16 cellular contexts compared by ENCODE assay signal in the genomic region with DNA sequence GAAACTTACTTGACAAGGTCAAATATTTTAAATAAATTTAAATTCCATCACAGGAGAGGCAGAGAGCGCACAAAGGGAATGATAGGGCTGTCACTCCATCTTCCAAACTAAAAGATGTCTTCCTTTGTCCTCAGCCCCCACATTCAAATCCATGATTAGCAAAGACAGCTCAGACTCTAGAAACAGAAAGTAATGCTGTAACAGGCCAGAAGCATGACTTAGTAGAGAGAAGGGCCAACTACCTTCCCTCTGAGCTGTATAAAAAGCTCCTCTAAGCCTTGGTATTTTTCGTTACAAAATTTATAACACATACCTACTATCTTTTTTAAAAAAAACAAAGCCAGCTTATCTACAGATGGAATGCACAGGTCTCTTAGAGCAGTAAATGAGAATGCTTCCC.
DNase-seq lines count a peak whose midpoint lies in the region; ATAC-seq and TF ChIP-seq lines count a peak whose summit lies in the region.
"Had no signal": no experiment of that assay in that cellular context is flagged by ENCODE, and none has a peak within 500 bp of the region (broad histone marks: within the 10 kb centered on the region; RNA-seq: fewer than 3 reads in every experiment).

No MANE protein-coding gene starts in this region.

- H2BK12ac ChIP-seq in neuronal stem cell (ENCODE audit: low read length): no peak overlapping the region

- no peak overlapping the region for H3K9ac ChIP-seq in GM23248
- no peak overlapping the region for H3K9ac ChIP-seq in SK-N-SH
- H3K9ac ChIP-seq in neuronal stem cell (ENCODE audit: low read depth, low read length, poor library complexity): no peak overlapping the region
- H3K9ac ChIP-seq: BLaER1 treated with 17β-estradiol and CSF1 and Interleukin-3, amounts not matched to agents 10 nM and 100 nM had no signal

- H2AK5ac ChIP-seq in neuronal stem cell (ENCODE audit: low read depth, low read length): no peak overlapping the region

- no peaks in the 10 kb centered on the region for H3K9me3 ChIP-seq in GM23248 (ENCODE audit: low read depth)
- no peaks in the 10 kb centered on the region for H3K9me3 ChIP-seq in SK-N-SH
- peaks cover 0 to 9% of the 10 kb centered on the region in 2 donors for H3K9me3 ChIP-seq in neuronal stem cell (replicated peaks in 1 of 2; ENCODE audit: control insufficient read depth in 2 of 2, insufficient read depth in 1 of 2, low read depth in 1 of 2, low read length in 2 of 2)
- H3K9me3 ChIP-seq in Peyer's patch: no peaks in the 10 kb centered on the region
- H3K9me3 ChIP-seq: BLaER1 treated with 17β-estradiol and CSF1 and Interleukin-3, amounts not matched to agents 10 nM and 100 nM; HAP-1 had no signal

- H3K4ac ChIP-seq in neuronal stem cell (ENCODE audit: low read length): no peak overlapping the region

- no peaks in the 10 kb centered on the region for H3K27me3 Mint-ChIP-seq in brain
- H3K27me3 Mint-ChIP-seq: CD4-positive, alpha-beta T cell had no signal

- no peak overlapping the region for H2BK15ac ChIP-seq in neuronal stem cell (ENCODE audit: low read length)

- H3K79me1 ChIP-seq in neuronal stem cell (ENCODE audit: low read depth, low read length): no peaks in the 10 kb centered on the region

- no peak overlapping the region for H2BK5ac ChIP-seq in neuronal stem cell (ENCODE audit: low read length)

- H3K4me2 ChIP-seq in GM23248 (ENCODE audit: unreplicated experiment): no peak overlapping the region
- H3K4me2 ChIP-seq in SK-N-SH: no peak overlapping the region; the same call in 1 of the 2 replicates
- H3K4me2 ChIP-seq in neuronal stem cell (ENCODE audit: insufficient read depth, low read length, poor library complexity, severe bottlenecking): no peak overlapping the region
- H3K4me2 ChIP-seq: BLaER1 treated with 17β-estradiol and CSF1 and Interleukin-3, amounts not matched to agents 10 nM and 100 nM had no signal

- no peaks in the 10 kb centered on the region for H3K4me1 ChIP-seq in GM23248 (ENCODE audit: insufficient read depth)
- no peaks in the 10 kb centered on the region; a peak in 1 of 4 replicates for H3K4me1 ChIP-seq in SK-N-SH (ENCODE audit: control insufficient read depth in 1 of 2, insufficient read depth in 2 of 2, low read depth in 1 of 2, low read length in 1 of 2)
- peaks cover 2 to 4% of the 10 kb centered on the region in 2 donors for H3K4me1 ChIP-seq in neuronal stem cell (ENCODE audit: control insufficient read depth in 2 of 2, insufficient read depth in 1 of 2, low read depth in 1 of 2, low read length in 2 of 2)
- H3K4me1 ChIP-seq in Peyer's patch: no peaks in the 10 kb centered on the region
- H3K4me1 ChIP-seq: BLaER1 treated with 17β-estradiol and CSF1 and Interleukin-3, amounts not matched to agents 10 nM and 100 nM; HAP-1 had no signal

- no peaks in the 10 kb centered on the region for H3K79me2 ChIP-seq in GM23248 (ENCODE audit: insufficient read depth)
- H3K79me2 ChIP-seq in SK-N-SH (ENCODE audit: insufficient read depth): no peaks in the 10 kb centered on the region

- in situ Hi-C loops in GM23248 (cut with MboI): no loop called here

- no peak for TF ChIP-seq POLR2A in Peyer's patch (IDR thresholded peaks at IDR 0.05)

- H3K23ac ChIP-seq in neuronal stem cell (ENCODE audit: low read depth, low read length, poor library complexity): no peak overlapping the region

- H3K4me3 ChIP-seq in GM23248 (no peak overlapping the region), SK-N-SH (ENCODE audit: low read depth in 2 of 2, low read length in 1 of 2) (no peak overlapping the region; a peak in 1 of 4 replicates), neuronal stem cell (ENCODE audit: low read length in 2 of 2) (no peak overlapping the region), Peyer's patch (no peak overlapping the region)
- H3K4me3 ChIP-seq: BLaER1 treated with 17β-estradiol and CSF1 and Interleukin-3, amounts not matched to agents 10 nM and 100 nM; HAP-1 had no signal

- POLR2A ChIA-PET in SK-N-SH (lab: Yijun Ruan, JAX): no interaction called here

- H3K27ac ChIP-seq in GM23248 (no peak overlapping the region), SK-N-SH (ENCODE audit: low read depth in 2 of 2, low read length in 1 of 2) (no peak overlapping the region; a peak in 1 of 4 replicates), neuronal stem cell (replicated peaks; ENCODE audit: low read length) (peak overlapping the region; percentile 45), Peyer's patch (no peak overlapping the region)
- H3K27ac ChIP-seq: BLaER1 treated with 17β-estradiol and CSF1 and Interleukin-3, amounts not matched to agents 10 nM and 100 nM had no signal

- no peak overlapping the region for H3K14ac ChIP-seq in neuronal stem cell (ENCODE audit: low read length)

- no peak for TF ChIP-seq RAD21 in SK-N-SH (IDR thresholded peaks at IDR 0.05; ENCODE audit: low read length)

- 78 to 86% methylated on average over 2 of the region's 2 CpGs for WGBS in GM23248 (ENCODE audit: low coverage in 1 of 2, low lambda C conversion rate in 2 of 2, missing lambda C conversion rate in 2 of 2), 2 experiments
- WGBS in SK-N-SH (ENCODE audit: low lambda C conversion rate): 75% methylated on average over 2 of the region's 2 CpGs
- no CpG with 5 or more reads among the region's 2 CpGs for WGBS in neuronal stem cell (ENCODE audit: extremely low coverage in 2 of 2, insufficient read length in 2 of 2, insufficient replicate concordance in 1 of 2), 2 donors

- no peaks in the 10 kb centered on the region for H3K9me2 ChIP-seq in GM23248 (ENCODE audit: insufficient read depth)
- H3K9me2 ChIP-seq in SK-N-SH: no peaks in the 10 kb centered on the region

- H3K4me1 Mint-ChIP-seq in brain: peaks cover 20% of the 10 kb centered on the region

- peaks cover 46% of the 10 kb centered on the region for H3K36me3 Mint-ChIP-seq in brain

- H3K36me3 ChIP-seq in GM23248 (ENCODE audit: low read depth) (no peaks in the 10 kb centered on the region), SK-N-SH (replicated peaks in 1 of 2; ENCODE audit: control insufficient read depth in 1 of 2, insufficient read depth in 2 of 2, low read length in 1 of 2) (peaks cover 5% of the 10 kb centered on the region in 2 experiments), neuronal stem cell (replicated peaks in 1 of 2; ENCODE audit: control insufficient read depth in 2 of 2, insufficient read depth in 2 of 2, low read length in 2 of 2) (peaks cover 0 to 92% of the 10 kb centered on the region in 2 donors), Peyer's patch (no peaks in the 10 kb centered on the region)
- H3K36me3 ChIP-seq: BLaER1 treated with 17β-estradiol and CSF1 and Interleukin-3, amounts not matched to agents 10 nM and 100 nM; HAP-1 had no signal

- no peak overlapping the region for H3K4me3 Mint-ChIP-seq in brain
- H3K4me3 Mint-ChIP-seq: CD4-positive, alpha-beta T cell had no signal

- ATAC-seq in HG03196 (IDR thresholded peaks at IDR 0.05; ENCODE audit: unreplicated experiment): no peak
- ATAC-seq: HepG2 had no signal

- H3K27me3 ChIP-seq in GM23248 (replicated peaks; ENCODE audit: insufficient read depth) (no peaks in the 10 kb centered on the region), SK-N-SH (ENCODE audit: insufficient read depth) (no peaks in the 10 kb centered on the region), neuronal stem cell (ENCODE audit: control insufficient read depth in 3 of 3, insufficient read depth in 3 of 3, low read depth in 1 of 3, low read length in 3 of 3) (no peaks in the 10 kb centered on the region), Peyer's patch (no peaks in the 10 kb centered on the region)
- H3K27me3 ChIP-seq: BLaER1 treated with 17β-estradiol and CSF1 and Interleukin-3, amounts not matched to agents 10 nM and 100 nM had no signal

- DNase-seq in GM23248 (peak; percentile 10), SK-N-SH (no peak), neuronal stem cell (ENCODE audit: low spot score) (no peak), Kasumi-1 (lab: John Stamatoyannopoulos, UW) (no peak), NOMO-1 treated with DMSO at 0.1 percent for 48 hours (lab: John Stamatoyannopoulos, UW; ENCODE audit: unreplicated experiment) (no peak), Peyer's patch (no peak)
- DNase-seq: 8988T; CD4-positive, alpha-beta T cell; DMS79 treated with DMSO at 0.1 percent for 48 hours; EL; GOT3 had no signal

- H4K20me1 ChIP-seq in GM23248 (ENCODE audit: insufficient read depth): no peaks in the 10 kb centered on the region
- H4K20me1 ChIP-seq in SK-N-SH (ENCODE audit: insufficient read depth): no peaks in the 10 kb centered on the region
- H4K20me1 ChIP-seq: BLaER1 treated with 17β-estradiol and CSF1 and Interleukin-3, amounts not matched to agents 10 nM and 100 nM had no signal

- H2AFZ ChIP-seq in GM23248: peak overlapping the region; percentile 53
- peak overlapping the region; percentile 62; the same call in 1 of the 2 replicates for H2AFZ ChIP-seq in SK-N-SH (ENCODE audit: low read depth)
- H2AFZ ChIP-seq in neuronal stem cell (ENCODE audit: low read length): no peak overlapping the region

- TF ChIP-seq CTCF in SK-N-SH (IDR thresholded peaks at IDR 0.05): no peak
- no peak for TF ChIP-seq CTCF in brain (conservative IDR thresholded peaks at IDR 0.05)
- TF ChIP-seq CTCF in Peyer's patch (IDR thresholded peaks at IDR 0.05): no peak

- H3F3A ChIP-seq in GM23248 (ENCODE audit: insufficient read depth) (no peaks in the 10 kb centered on the region), SK-N-SH (replicated peaks; ENCODE audit: insufficient read depth) (no peaks in the 10 kb centered on the region)

- no peak overlapping the region for H4K8ac ChIP-seq in neuronal stem cell (ENCODE audit: low read depth, low read length)

- H4K91ac ChIP-seq in neuronal stem cell (ENCODE audit: low read depth, low read length, poor library complexity): no peak overlapping the region

- no peak for TF ChIP-seq EP300 in SK-N-SH (IDR thresholded peaks at IDR 0.05; ENCODE audit: borderline replicate concordance in 1 of 2, low read depth in 1 of 2, low read length in 1 of 2)

- H3K27ac Mint-ChIP-seq in brain: peak overlapping the region in 3 of 5 experiments; percentile 6 to 54 (median 24)
- H3K27ac Mint-ChIP-seq: CD4-positive, alpha-beta T cell had no signal

- CTCF ChIA-PET in SK-N-SH (lab: Yijun Ruan, JAX): no interaction called here

- no peak overlapping the region for H3K18ac ChIP-seq in neuronal stem cell (ENCODE audit: low read length)

- H2BK120ac ChIP-seq in neuronal stem cell (ENCODE audit: low read depth, low read length): no peak overlapping the region

- no peaks in the 10 kb centered on the region for H3K9me3 Mint-ChIP-seq in brain
- H3K9me3 Mint-ChIP-seq: CD4-positive, alpha-beta T cell had no signal

TF ChIP-seq in SK-N-SH, 30 proteins besides CTCF, POLR2A, EP300 and RAD21 (continues in another document):
- TF ChIP-seq RXRA (IDR thresholded peaks at IDR 0.05; ENCODE audit: borderline replicate concordance, low read depth) (no peak), TEAD4 (IDR thresholded peaks at IDR 0.05; ENCODE audit: borderline replicate concordance, insufficient read depth) (no peak)
